In the genomic region with DNA sequence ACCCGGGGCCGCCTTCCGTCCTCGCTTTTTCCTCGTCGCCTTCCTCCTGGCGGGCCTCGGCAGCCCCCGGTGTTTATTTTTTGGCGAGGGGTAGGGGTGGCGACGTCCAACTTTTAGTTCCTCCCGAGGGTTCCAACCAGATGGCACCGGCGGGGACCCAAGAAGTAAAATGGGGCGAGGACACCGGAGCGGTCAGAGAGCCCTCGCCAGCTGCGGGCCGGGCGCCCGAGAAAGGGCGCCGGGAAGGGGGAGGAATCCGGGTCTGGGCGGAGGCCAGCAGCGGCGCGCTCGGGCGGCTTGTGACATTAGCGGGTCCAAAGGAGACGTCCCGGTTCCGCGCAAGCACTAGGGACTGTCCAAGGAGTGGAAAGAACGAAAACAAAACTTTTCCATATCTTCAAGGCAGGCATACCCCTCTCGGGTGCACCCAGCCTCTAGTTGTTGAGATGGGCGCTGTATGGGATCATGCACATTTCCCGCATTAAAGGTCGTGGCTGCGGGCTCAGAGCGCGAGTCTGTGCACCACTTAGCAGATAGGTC, we compare ENCODE assay signal across 8 cellular contexts. TPM values are rescaled to one million over a fixed set of nuclear protein-coding genes. Genes with fewer than 3 reads are reported as not detected.
DNase-seq lines count a peak whose midpoint lies in the region; ATAC-seq lines count a peak whose summit lies in the region.

No MANE protein-coding gene starts in this region.

- DNase-seq in Ammon's horn (ENCODE audit: low spot score) (peak; percentile 59), UCSD-AML1 (lab: John Stamatoyannopoulos, UW; ENCODE audit: unreplicated experiment) (peak; percentile 48), dermis blood vessel endothelial cell (peak; percentile 40), left kidney (ENCODE audit: low read depth, low spot score) (peak; percentile 66), NCI-H1105 treated with DMSO at 0.1 percent for 48 hours (lab: John Stamatoyannopoulos, UW) (no peak)
- peak; percentile 21 for DNase-seq in stimulated activated CD4-positive, alpha-beta T cell treated with anti-CD3 and anti-CD28 coated beads, Interleukin-4, amount 100 ng/mL, for 1 hour

- peak; percentile 35 for ATAC-seq in GM19035 (IDR thresholded peaks at IDR 0.05; ENCODE audit: unreplicated experiment)
- ATAC-seq in HG03280 (IDR thresholded peaks at IDR 0.05; ENCODE audit: unreplicated experiment): peak; percentile 28

RNA-seq across cellular contexts. Expression of gene USP46, which starts 0.7 kb away (rescaled TPM):
- 15.3 and 18.5 TPM in 2 replicates for total RNA-seq in dermis blood vessel endothelial cell
